Comparison of ENCODE assay signal across 14 cellular contexts in genomic region chr5:132492386-132492785, GRCh38. TPM values are rescaled to one million over a fixed set of nuclear protein-coding genes. Genes with fewer than 3 reads are reported as not detected.
DNase-seq lines count a peak whose midpoint lies in the region; ATAC-seq and TF ChIP-seq lines count a peak whose summit lies in the region.
"Had no signal": no experiment of that assay in that cellular context is flagged by ENCODE, and none has a peak within 500 bp of the region (broad histone marks: within the 10 kb centered on the region; RNA-seq: fewer than 3 reads in every experiment).

No MANE protein-coding gene starts in this region.

- BruUV-seq in Calu3 (replicated peaks; lab: Mats Ljungman, UMichigan): no TSS peak

- H3K4me3 ChIP-seq in OCI-LY3 (ENCODE audit: low read length) (peak overlapping the region; percentile 85; the same call in 1 of the 2 replicates), skeletal muscle tissue (ENCODE audit: low read length in 3 of 3) (no peak overlapping the region)
- H3K4me3 ChIP-seq: ovary had no signal

- H2AFZ ChIP-seq in OCI-LY3 (ENCODE audit: low read depth, low read length): no peak overlapping the region

- H3K36me3 Mint-ChIP-seq in Calu3 (ENCODE audit: insufficient read depth, unreplicated experiment) (peaks cover 59% of the 10 kb centered on the region), endothelial cell (ENCODE audit: low read depth, unreplicated experiment) (no peaks in the 10 kb centered on the region)

- CTCF ChIA-PET in Calu3 (lab: Charles Lee): no interaction called here

- H3K27ac Mint-ChIP-seq in Calu3 (ENCODE audit: unreplicated experiment) (peak overlapping the region; percentile 34), endothelial cell (ENCODE audit: unreplicated experiment) (no peak overlapping the region)

- H4K20me1 ChIP-seq in OCI-LY3 (ENCODE audit: insufficient read depth, low read length): peaks cover 27% of the 10 kb centered on the region

- H3K4me3 Mint-ChIP-seq in Calu3 (ENCODE audit: low read depth, unreplicated experiment) (no peak overlapping the region), endothelial cell (ENCODE audit: unreplicated experiment) (peak overlapping the region; percentile 42)

- ATAC-seq in GM19455 (IDR thresholded peaks at IDR 0.05; ENCODE audit: unreplicated experiment) (no peak), HG03175 (IDR thresholded peaks at IDR 0.05; ENCODE audit: unreplicated experiment) (no peak)
- ATAC-seq: activated CD4-positive, CD25-positive, alpha-beta regulatory T cell treated with anti-CD3 and anti-CD28 coated beads, Interleukin-2, amount 50 U/mL, for 24 hours; gastrocnemius medialis had no signal

- H3K9me3 ChIP-seq in OCI-LY3 (ENCODE audit: insufficient read depth, low read length): no peaks in the 10 kb centered on the region
- no peaks in the 10 kb centered on the region for H3K9me3 ChIP-seq in skeletal muscle tissue (ENCODE audit: control insufficient read depth in 3 of 3, low read length in 3 of 3)
- H3K9me3 ChIP-seq: gastrocnemius medialis, ovary had no signal

- H3K27ac ChIP-seq in OCI-LY3 (ENCODE audit: low read length): no peak overlapping the region
- H3K27ac ChIP-seq in skeletal muscle tissue (ENCODE audit: low read depth, low read length): peak overlapping the region; percentile 96

- TF ChIP-seq CTCF in Calu3 (IDR thresholded peaks at IDR 0.05; ENCODE audit: unreplicated experiment): no peak
- TF ChIP-seq CTCF in OCI-LY3 (IDR thresholded peaks at IDR 0.05; ENCODE audit: low read depth, low read length): no peak
- TF ChIP-seq CTCF in endothelial cell (IDR thresholded peaks at IDR 0.05; ENCODE audit: unreplicated experiment): no peak

- H3K27me3 Mint-ChIP-seq in Calu3 (ENCODE audit: unreplicated experiment) (no peaks in the 10 kb centered on the region), endothelial cell (ENCODE audit: unreplicated experiment) (peaks cover 2% of the 10 kb centered on the region)

- H3K9me3 Mint-ChIP-seq in Calu3 (ENCODE audit: low read depth, unreplicated experiment): no peaks in the 10 kb centered on the region
- H3K9me3 Mint-ChIP-seq in endothelial cell (ENCODE audit: unreplicated experiment): no peaks in the 10 kb centered on the region

- H3K27me3 ChIP-seq in OCI-LY3 (ENCODE audit: low read depth, low read length) (peaks cover 4% of the 10 kb centered on the region; the same call in 1 of the 2 replicates), skeletal muscle tissue (ENCODE audit: control insufficient read depth in 3 of 3, insufficient read depth in 3 of 3, low read length in 3 of 3) (no peaks in the 10 kb centered on the region)
- H3K27me3 ChIP-seq: gastrocnemius medialis, ovary had no signal

- no peak overlapping the region for H3K9ac ChIP-seq in OCI-LY3 (ENCODE audit: low read length)
- no peak overlapping the region for H3K9ac ChIP-seq in skeletal muscle tissue (ENCODE audit: low read depth in 1 of 3, low read length in 3 of 3)

- peaks cover 48% of the 10 kb centered on the region for H3K4me1 Mint-ChIP-seq in Calu3 (ENCODE audit: low read depth, unreplicated experiment)
- peaks cover 4% of the 10 kb centered on the region for H3K4me1 Mint-ChIP-seq in endothelial cell (ENCODE audit: unreplicated experiment)

- peaks cover 31% of the 10 kb centered on the region for H3K79me2 ChIP-seq in OCI-LY3 (ENCODE audit: low read length)

- intact Hi-C loops in Calu3 (cut with micrococcal nuclease; ENCODE audit: unreplicated experiment): loop anchor here (10.0 kb wide), 1 partner anchor 198 kb away; the partner anchor contains the start of gene SLC22A4

- H3K4me2 ChIP-seq in OCI-LY3 (ENCODE audit: low read length): peak overlapping the region; percentile 95; the same call in 1 of the 2 replicates

- DNase-seq in Calu3: no peak
- no peak for DNase-seq in endothelial cell (ENCODE audit: low spot score)
- no peak for DNase-seq in MV-4-11 (lab: John Stamatoyannopoulos, UW)
- DNase-seq: dermis blood vessel endothelial cell, gastrocnemius medialis, NCI-H1417, NCI-H69, SHP77 treated with DMSO at 0.1 percent for 48 hours had no signal

- H3K4me1 ChIP-seq in OCI-LY3 (ENCODE audit: low read length): peaks cover 55% of the 10 kb centered on the region
- H3K4me1 ChIP-seq in skeletal muscle tissue (ENCODE audit: control insufficient read depth in 3 of 3, insufficient read depth in 3 of 3, low read length in 3 of 3): peaks cover 52 to 60% (median 59%) of the 10 kb centered on the region in 3 donors

- H3K36me3 ChIP-seq in OCI-LY3 (replicated peaks; ENCODE audit: low read depth, low read length) (peaks cover 23% of the 10 kb centered on the region), skeletal muscle tissue (ENCODE audit: control insufficient read depth in 3 of 3, insufficient read depth in 3 of 3, low read length in 3 of 3) (peaks cover 9 to 17% (median 9%) of the 10 kb centered on the region in 3 donors)
- H3K36me3 ChIP-seq: gastrocnemius medialis, ovary had no signal

RNA-seq across cellular contexts. Expression of gene IRF1, which starts 1.8 kb away (rescaled TPM):
- total RNA-seq in Calu3 (2022): 64.0 and 82.4 TPM in 2 replicates
- 7.1 TPM for total RNA-seq in endothelial cell (ENCODE audit: unreplicated experiment)
- total RNA-seq in skeletal muscle tissue: 5.2 TPM

RNA-seq across cellular contexts. Expression of gene IL5, which starts 50.9 kb away (rescaled TPM):
- not detected in 2 replicates for total RNA-seq in Calu3 (2022)
- total RNA-seq in endothelial cell (ENCODE audit: unreplicated experiment): not detected
- not detected for total RNA-seq in skeletal muscle tissue
- total RNA-seq: dermis blood vessel endothelial cell, gastrocnemius medialis, ovary had no signal
